In genomic region chr1:33007190-33008050, GRCh38 we compare ENCODE assay signal across 8 cellular contexts. TPM values are rescaled to one million over a fixed set of nuclear protein-coding genes. Genes with fewer than 3 reads are reported as not detected.
DNase-seq lines count a peak whose midpoint lies in the region; ATAC-seq and TF ChIP-seq lines count a peak whose summit lies in the region.

No MANE protein-coding gene starts in this region.

- CTCF ChIA-PET in CD4-positive, alpha-beta memory T cell (lab: Charles Lee; ENCODE audit: partially characterized antibody), result interaction anchor here (0.6 to 4.6 kb wide), 14 partner anchors 13 to 75 kb away, joined by 3 to 63 read pairs (median 4); no protein-coding TSS in a partner anchor
- CTCF ChIA-PET in HEK293 (lab: Yijun Ruan, JAX), result interaction anchor here (0.6 to 7.0 kb wide), 15 partner anchors 13 to 607 kb away, joined by 3 to 71 read pairs (median 4); no protein-coding TSS in a partner anchor

- H3K4me3 ChIP-seq in CD4-positive, alpha-beta memory T cell (ENCODE audit: low read length in 2 of 2), result no peak overlapping the region
- H3K4me3 ChIP-seq in HEK293 (ENCODE audit: low read depth, low read length), result no peak overlapping the region
- no peak overlapping the region for H3K4me3 ChIP-seq in SJSA1
- H3K4me3 ChIP-seq in esophagus squamous epithelium, result no peak overlapping the region

- no peaks in the 10 kb centered on the region for H3K9me3 ChIP-seq in CD4-positive, alpha-beta memory T cell (ENCODE audit: control insufficient read depth in 1 of 2, low read length in 2 of 2)
- H3K9me3 ChIP-seq in HEK293 (ENCODE audit: control insufficient read depth, insufficient read depth, low read depth, low read length) (no peaks in the 10 kb centered on the region), SJSA1 (replicated peaks) (no peaks in the 10 kb centered on the region; the same call in 1 of the 2 replicates), esophagus squamous epithelium (no peaks in the 10 kb centered on the region)

- no peaks in the 10 kb centered on the region for H3K27me3 ChIP-seq in CD4-positive, alpha-beta memory T cell (ENCODE audit: insufficient read depth, low read length)
- H3K27me3 ChIP-seq in SJSA1 (replicated peaks) (no peaks in the 10 kb centered on the region), esophagus squamous epithelium (no peaks in the 10 kb centered on the region)

- no peak for TF ChIP-seq POLR2A in esophagus squamous epithelium (IDR thresholded peaks at IDR 0.05)

- POLR2A ChIA-PET in CD4-positive, alpha-beta memory T cell (lab: Charles Lee; ENCODE audit: partially characterized antibody), result interaction anchor here (0.6 to 1.7 kb wide), 4 partner anchors 26 to 74 kb away, joined by 3 to 13 read pairs (median 6); partner anchors contain the start of gene RNF19B
- POLR2A ChIA-PET in HEK293 (lab: Yijun Ruan, JAX), result interaction anchor here (0.5 to 1.4 kb wide), 5 partner anchors 15 to 175 kb away, joined by 3 to 5 read pairs (median 4); partner anchors contain the start of gene RNF19B

- TF ChIP-seq CTCF in HEK293 (tag by site-specific recombination; IDR thresholded peaks at IDR 0.05), result peak; percentile 76
- TF ChIP-seq CTCF in esophagus squamous epithelium (IDR thresholded peaks at IDR 0.05), result peak in 5 of 6 experiments; percentile 46 to 74 (median 59)
- peak; percentile 75 for TF ChIP-seq CTCF in osteocyte (IDR thresholded peaks at IDR 0.05)

- peak in 4 of 5 donors; percentile 12 to 33 (median 22) for DNase-seq in CD4-positive, alpha-beta memory T cell
- peak; percentile 57 to 65 for DNase-seq in SJSA1 (ENCODE audit: low read depth in 1 of 2, low spot score in 2 of 2)
- no peak for DNase-seq in esophagus squamous epithelium (lab: John Stamatoyannopoulos, UW)
- DNase-seq in osteocyte (ENCODE audit: extremely low spot score, unreplicated experiment), result no peak

- H3K4me1 ChIP-seq in CD4-positive, alpha-beta memory T cell (ENCODE audit: insufficient read depth, low read length), result no peaks in the 10 kb centered on the region
- H3K4me1 ChIP-seq in HEK293 (ENCODE audit: control insufficient read depth, insufficient read depth, low read length) (peaks cover 3% of the 10 kb centered on the region; the same call in 1 of the 2 replicates), SJSA1 (replicated peaks) (no peaks in the 10 kb centered on the region), esophagus squamous epithelium (peaks cover 39 to 83% (median 48%) of the 10 kb centered on the region in 3 donors)

- H3K36me3 Mint-ChIP-seq in CD4-positive, alpha-beta memory T cell, result peaks cover 42 to 52% of the 10 kb centered on the region in 2 donors
- H3K36me3 Mint-ChIP-seq in osteocyte (ENCODE audit: unreplicated experiment), result peaks cover 19% of the 10 kb centered on the region

- no peaks in the 10 kb centered on the region for H3K9me3 Mint-ChIP-seq in CD4-positive, alpha-beta memory T cell
- H3K9me3 Mint-ChIP-seq in osteocyte (ENCODE audit: unreplicated experiment), result no peaks in the 10 kb centered on the region

- peak overlapping the region in 2 of 7 donors; percentile 40 to 48 for H3K27ac Mint-ChIP-seq in CD4-positive, alpha-beta memory T cell
- peak overlapping the region; percentile 56 for H3K27ac Mint-ChIP-seq in osteocyte (ENCODE audit: unreplicated experiment)

- H3K4me3 Mint-ChIP-seq in CD4-positive, alpha-beta memory T cell, result no peak overlapping the region
- no peak overlapping the region for H3K4me3 Mint-ChIP-seq in osteocyte (ENCODE audit: unreplicated experiment)

- intact Hi-C loops in CD4-positive, alpha-beta memory T cell (cut with micrococcal nuclease), result loop anchor here (1.0 kb wide), 1 partner anchor 74 kb away; no protein-coding TSS in a partner anchor
- intact Hi-C loops in esophagus squamous epithelium (cut with DNase I), result loop anchor here (10.0 kb wide), 1 partner anchor 73 kb away; no protein-coding TSS in a partner anchor

- H3K36me3 ChIP-seq in CD4-positive, alpha-beta memory T cell (ENCODE audit: insufficient read depth, low read length), result peaks cover 33% of the 10 kb centered on the region
- H3K36me3 ChIP-seq in HEK293 (ENCODE audit: control insufficient read depth in 2 of 2, insufficient read depth in 1 of 2, low read length in 2 of 2), result peaks cover 11 to 64% of the 10 kb centered on the region in 2 experiments
- H3K36me3 ChIP-seq in SJSA1, result peaks cover 43% of the 10 kb centered on the region
- H3K36me3 ChIP-seq in esophagus squamous epithelium, result peaks cover 0 to 37% (median 0%) of the 10 kb centered on the region in 3 donors

- ATAC-seq in GM18502 (IDR thresholded peaks at IDR 0.05; ENCODE audit: poor library complexity, unreplicated experiment), result no peak
- ATAC-seq in HG02798 (IDR thresholded peaks at IDR 0.05; ENCODE audit: poor library complexity, unreplicated experiment), result no peak
- no peak for ATAC-seq in HG02852 (IDR thresholded peaks at IDR 0.05; ENCODE audit: unreplicated experiment)

- 34 to 44% methylated on average over 5 to 6 of the region's 6 CpGs for WGBS in esophagus squamous epithelium, 2 donors

- H3K4me1 Mint-ChIP-seq in CD4-positive, alpha-beta memory T cell, result peaks cover 0 to 10% (median under 1%) of the 10 kb centered on the region in 4 donors
- peaks cover 35% of the 10 kb centered on the region for H3K4me1 Mint-ChIP-seq in osteocyte (ENCODE audit: unreplicated experiment)

- no peaks in the 10 kb centered on the region for H3K27me3 Mint-ChIP-seq in CD4-positive, alpha-beta memory T cell
- no peaks in the 10 kb centered on the region for H3K27me3 Mint-ChIP-seq in osteocyte (ENCODE audit: unreplicated experiment)

- no peak overlapping the region for H3K27ac ChIP-seq in CD4-positive, alpha-beta memory T cell (ENCODE audit: low read depth, low read length)
- no peak overlapping the region for H3K27ac ChIP-seq in HEK293 (ENCODE audit: extremely low read depth, low read depth, low read length)
- H3K27ac ChIP-seq in SJSA1, result no peak overlapping the region
- peak overlapping the region; percentile 49 to 68 (median 55) for H3K27ac ChIP-seq in esophagus squamous epithelium

TF ChIP-seq in HEK293, 187 proteins besides CTCF, POLR2A, EP300 and RAD21 (continues in another document):
- peak; percentile 28; the same call in 1 of the 2 replicates for TF ChIP-seq ZNF654 (tag by site-specific recombination; IDR thresholded peaks at IDR 0.05; ENCODE audit: low read depth)
- peak; percentile 32; the same call in 1 of the 2 replicates for TF ChIP-seq PRDM10 (tag by site-specific recombination; IDR thresholded peaks at IDR 0.05)
- TF ChIP-seq, protein P1, sequence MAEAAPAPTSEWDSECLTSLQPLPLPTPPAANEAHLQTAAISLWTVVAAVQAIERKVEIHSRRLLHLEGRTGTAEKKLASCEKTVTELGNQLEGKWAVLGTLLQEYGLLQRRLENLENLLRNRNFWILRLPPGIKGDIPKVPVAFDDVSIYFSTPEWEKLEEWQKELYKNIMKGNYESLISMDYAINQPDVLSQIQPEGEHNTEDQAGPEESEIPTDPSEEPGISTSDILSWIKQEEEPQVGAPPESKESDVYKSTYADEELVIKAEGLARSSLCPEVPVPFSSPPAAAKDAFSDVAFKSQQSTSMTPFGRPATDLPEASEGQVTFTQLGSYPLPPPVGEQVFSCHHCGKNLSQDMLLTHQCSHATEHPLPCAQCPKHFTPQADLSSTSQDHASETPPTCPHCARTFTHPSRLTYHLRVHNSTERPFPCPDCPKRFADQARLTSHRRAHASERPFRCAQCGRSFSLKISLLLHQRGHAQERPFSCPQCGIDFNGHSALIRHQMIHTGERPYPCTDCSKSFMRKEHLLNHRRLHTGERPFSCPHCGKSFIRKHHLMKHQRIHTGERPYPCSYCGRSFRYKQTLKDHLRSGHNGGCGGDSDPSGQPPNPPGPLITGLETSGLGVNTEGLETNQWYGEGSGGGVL (tag by site-specific recombination; IDR thresholded peaks at IDR 0.05), result no peak
- 0 out of 2 replicates have a peak, but pooled peaks have one; percentile 43 for TF ChIP-seq ZBTB17 (tag by site-specific recombination; IDR thresholded peaks at IDR 0.05)
- no peak for TF ChIP-seq ZNF521 (tag by site-specific recombination; IDR thresholded peaks at IDR 0.05)
- TF ChIP-seq KLF10 (tag by site-specific recombination; IDR thresholded peaks at IDR 0.05), result no peak
- 0 out of 2 replicates have a peak, but pooled peaks have one; percentile 11 for TF ChIP-seq ZNF629 (tag by site-specific recombination; IDR thresholded peaks at IDR 0.05)

RNA-seq across cellular contexts. Expression of gene AK2, which starts 29.3 kb away (rescaled TPM):
- 10 to 100 TPM; 88.5 to 94.5 TPM for total RNA-seq in CD4-positive, alpha-beta memory T cell
- polyA plus RNA-seq in CD4-positive, alpha-beta memory T cell, result 100 to 1,000 TPM; 109 to 148 TPM
- total RNA-seq in SJSA1 (2014; rRNA removed; shearing (Covaris generic)), result 230 and 391 TPM in 2 replicates
- total RNA-seq in esophagus squamous epithelium, result 100 to 1,000 TPM; 126 to 167 (median 151) TPM
- total RNA-seq in osteocyte, result 93.0 and 94.6 TPM in 2 replicates

RNA-seq across cellular contexts. Expression of gene RNF19B, which starts 42.8 kb away (rescaled TPM):
- total RNA-seq in CD4-positive, alpha-beta memory T cell, result 10 to 100 TPM; 28.5 to 30.6 TPM
- polyA plus RNA-seq in CD4-positive, alpha-beta memory T cell, result 1 to 10 TPM; 1.1 to 4.8 TPM
- total RNA-seq in SJSA1 (2014; rRNA removed; shearing (Covaris generic)), result 8.6 and 9.8 TPM in 2 replicates
- total RNA-seq in esophagus squamous epithelium (10 to 100 TPM; 24.2 to 61.6 (median 46.4) TPM), osteocyte (12.6 and 15.3 TPM in 2 replicates)

Comparison
In these comparisons a context has a peak if more than half of its experiments do, and no peak if none do; other contexts are left out.
1. DNase-seq: peak in CD4-positive, alpha-beta memory T cell (4 of 5) and SJSA1 (2 of 2); none in esophagus squamous epithelium (single experiment) and osteocyte (single experiment).
2. H3K27ac ChIP-seq: peak in esophagus squamous epithelium (4 of 4); none in CD4-positive, alpha-beta memory T cell (single experiment), HEK293 (single experiment) and SJSA1 (single experiment).
3. Peak in every context shown above with its lines, with median percentiles within 50 percentile points of each other: CTCF ChIP-seq.